Comparison of ENCODE assay signal across 21 cellular contexts in genomic region chr3:160162440-160162839, GRCh38.
A peak's percentile ranks its signal among the peaks of the same experiment; 100 is the strongest.
DNase-seq lines count a peak whose midpoint lies in the region; ATAC-seq and TF ChIP-seq lines count a peak whose summit lies in the region.
"Had no signal": no experiment of that assay in that cellular context is flagged by ENCODE, and none has a peak within 500 bp of the region (broad histone marks: within the 10 kb centered on the region; RNA-seq: fewer than 3 reads in every experiment).

No MANE protein-coding gene starts in this region.

- TF ChIP-seq CTCF in GM23338 (conservative IDR thresholded peaks at IDR 0.05; ENCODE audit: low read depth in 2 of 2) (no peak), endodermal cell (conservative IDR thresholded peaks at IDR 0.05) (no peak), neural cell (IDR thresholded peaks at IDR 0.05; ENCODE audit: poor library complexity, severe bottlenecking) (no peak)

- TF ChIP-seq EP300 in neural cell (conservative IDR thresholded peaks at IDR 0.05; ENCODE audit: poor library complexity, severe bottlenecking) = no peak

- TF ChIP-seq RAD21 in neural cell (conservative IDR thresholded peaks at IDR 0.05) = no peak

- ATAC-seq in GM23338 = peak; percentile 98
- ATAC-seq in GM19455 (IDR thresholded peaks at IDR 0.05; ENCODE audit: unreplicated experiment) = no peak
- ATAC-seq: heart left ventricle; left cardiac atrium; Right ventricle myocardium inferior; stimulated activated naive B cell treated with anti-CD40 and anti-IgM and Interleukin-4, amounts not matched to agents 10 μg/mL and 1 μg/mL and 100 μg/mL, for 72 hours had no signal

- peak overlapping the region; percentile 7; the same call in 1 of the 2 replicates for H3K27ac ChIP-seq in GM23338 (ENCODE audit: low read depth)
- peak overlapping the region; percentile 98 for H3K27ac ChIP-seq in endodermal cell (ENCODE audit: low read depth, low read length)
- no peak overlapping the region for H3K27ac ChIP-seq in neural cell (ENCODE audit: low read length)
- H3K27ac ChIP-seq: heart left ventricle, pancreas, spleen, transverse colon had no signal

- H3K4me2 ChIP-seq in GM23338 = no peak overlapping the region
- no peak overlapping the region for H3K4me2 ChIP-seq in neural cell (ENCODE audit: low read length)

- H3K9me3 ChIP-seq in NT2/D1 (ENCODE audit: insufficient read depth, low read length) = no peaks in the 10 kb centered on the region
- H3K9me3 ChIP-seq in endodermal cell (ENCODE audit: control insufficient read depth, low read length) = no peaks in the 10 kb centered on the region
- H3K9me3 ChIP-seq in neural cell (ENCODE audit: low read length) = no peaks in the 10 kb centered on the region
- H3K9me3 ChIP-seq: heart left ventricle, pancreas, spleen had no signal

- H3K9ac ChIP-seq in NT2/D1 (ENCODE audit: insufficient read length, low read depth) (no peak overlapping the region), endodermal cell (ENCODE audit: extremely low read depth, low read length, poor library complexity, severe bottlenecking) (no peak overlapping the region), neural cell (ENCODE audit: low read length) (no peak overlapping the region)

- H3K4me1 ChIP-seq in GM23338 (ENCODE audit: insufficient read depth) (peaks cover 25% of the 10 kb centered on the region; the same call in 1 of the 2 replicates), NT2/D1 (ENCODE audit: insufficient read depth, insufficient read length) (no peaks in the 10 kb centered on the region), endodermal cell (ENCODE audit: control insufficient read depth, insufficient read depth, low read length) (no peaks in the 10 kb centered on the region)
- H3K4me1 ChIP-seq: heart left ventricle, pancreas, spleen had no signal

- H3K36me3 Mint-ChIP-seq in GM23338 (ENCODE audit: low read depth) (no peaks in the 10 kb centered on the region), endodermal cell (ENCODE audit: low read depth) (no peaks in the 10 kb centered on the region)
- H3K36me3 Mint-ChIP-seq: stimulated activated naive B cell treated with anti-CD40 and anti-IgM and Interleukin-4, amounts not matched to agents 10 μg/mL and 1 μg/mL and 100 μg/mL, for 72 hours had no signal

- 10 to 36% methylated on average over 2 to 5 of the region's 5 CpGs for WGBS in endodermal cell (ENCODE audit: insufficient coverage in 1 of 2, insufficient read length in 1 of 2), 2 experiments

- H3K27me3 Mint-ChIP-seq in GM23338 (ENCODE audit: insufficient read depth, low read depth, poor library complexity) (no peaks in the 10 kb centered on the region), endodermal cell (ENCODE audit: insufficient read depth) (no peaks in the 10 kb centered on the region)

- H4K20me1 ChIP-seq in GM23338 (replicated peaks; ENCODE audit: insufficient read depth) = no peaks in the 10 kb centered on the region
- no peaks in the 10 kb centered on the region for H4K20me1 ChIP-seq in neural cell (ENCODE audit: insufficient read depth)

- DNase-seq in GM23338 (ENCODE audit: low spot score) = peak; percentile 93
- peak; percentile 85 for DNase-seq in NT2/D1 (ENCODE audit: low read depth, low spot score)
- peak; percentile 92 for DNase-seq in endodermal cell
- no peak for DNase-seq in SIG-M5 treated with dmso at 0.1 percent for 504 hours (lab: John Stamatoyannopoulos, UW; ENCODE audit: unreplicated experiment)
- no peak for DNase-seq in HUDEP-2 (lab: John Stamatoyannopoulos, UW; ENCODE audit: unreplicated experiment in 76 of 76)
- DNase-seq in hypothalamus (lab: John Stamatoyannopoulos, UW) = no peak
- DNase-seq: activated B cell treated with CpG ODN at 0.5 μM for 24 hours; activated CD8-positive, alpha-beta memory T cell treated with anti-CD3 and anti-CD28 coated beads for 24 hours; Calu3; caudate nucleus; effector CD8-positive, alpha-beta T cell; heart left ventricle; left cardiac atrium; pancreas; spleen; stimulated activated naive B cell treated with anti-CD40 and anti-IgM and Interleukin-4, amounts not matched to agents 10 μg/mL and 1 μg/mL and 100 μg/mL, for 72 hours; transverse colon had no signal

- H3K9me3 Mint-ChIP-seq in GM23338 (no peaks in the 10 kb centered on the region), endodermal cell (no peaks in the 10 kb centered on the region)
- H3K9me3 Mint-ChIP-seq: activated B cell treated with CpG ODN at 0.5 μM for 24 hours; activated T-helper 1 cell treated with anti-CD3 and anti-CD28 coated beads, Interleukin-12 subunit alpha, Interleukin-12 subunit beta, Interleukin-2, Interleukin-4 antibody, amounts not matched to agents 30 ng/mL and 10 ng/mL and 1 ng/mL, durations not matched to agents 14 hours and 24 hours and 36 hours; stimulated activated naive B cell treated with anti-CD40 and anti-IgM and Interleukin-4, amounts not matched to agents 10 μg/mL and 1 μg/mL and 100 μg/mL, for 72 hours had no signal

- H3K27ac Mint-ChIP-seq in GM23338 (peak overlapping the region; percentile 87), endodermal cell (peak overlapping the region; percentile 69)
- H3K27ac Mint-ChIP-seq: activated B cell treated with CpG ODN at 0.5 μM for 24 hours; activated T-helper 1 cell treated with anti-CD3 and anti-CD28 coated beads, Interleukin-12 subunit alpha, Interleukin-12 subunit beta, Interleukin-2, Interleukin-4 antibody, amounts not matched to agents 30 ng/mL and 10 ng/mL and 1 ng/mL, durations not matched to agents 14 hours and 24 hours and 36 hours; stimulated activated naive B cell treated with anti-CD40 and anti-IgM and Interleukin-4, amounts not matched to agents 10 μg/mL and 1 μg/mL and 100 μg/mL, for 72 hours had no signal

- H3K9me2 ChIP-seq in GM23338 (ENCODE audit: insufficient read depth) (no peaks in the 10 kb centered on the region), neural cell (ENCODE audit: insufficient read depth, low read length) (no peaks in the 10 kb centered on the region)

- H3K27me3 ChIP-seq in GM23338 (ENCODE audit: insufficient read depth) (no peaks in the 10 kb centered on the region), NT2/D1 (ENCODE audit: insufficient read depth, insufficient read length) (no peaks in the 10 kb centered on the region), endodermal cell (ENCODE audit: control insufficient read depth, insufficient read depth, low read length, poor library complexity, severe bottlenecking) (no peaks in the 10 kb centered on the region), neural cell (ENCODE audit: insufficient read depth, low read depth, low read length) (no peaks in the 10 kb centered on the region)
- H3K27me3 ChIP-seq: pancreas, spleen, transverse colon had no signal

- no peak overlapping the region for H3K4me3 Mint-ChIP-seq in GM23338
- H3K4me3 Mint-ChIP-seq in endodermal cell = no peak overlapping the region
- H3K4me3 Mint-ChIP-seq: activated B cell treated with CpG ODN at 0.5 μM for 24 hours; activated T-helper 1 cell treated with anti-CD3 and anti-CD28 coated beads, Interleukin-12 subunit alpha, Interleukin-12 subunit beta, Interleukin-2, Interleukin-4 antibody, amounts not matched to agents 30 ng/mL and 10 ng/mL and 1 ng/mL, durations not matched to agents 14 hours and 24 hours and 36 hours; stimulated activated naive B cell treated with anti-CD40 and anti-IgM and Interleukin-4, amounts not matched to agents 10 μg/mL and 1 μg/mL and 100 μg/mL, for 72 hours had no signal

- H3K36me3 ChIP-seq in GM23338 (ENCODE audit: insufficient read depth) = no peaks in the 10 kb centered on the region
- H3K36me3 ChIP-seq in NT2/D1 (ENCODE audit: insufficient read depth, insufficient read length, low read length) = no peaks in the 10 kb centered on the region
- H3K36me3 ChIP-seq in endodermal cell (ENCODE audit: control insufficient read depth, insufficient read depth, low read length) = no peaks in the 10 kb centered on the region
- no peaks in the 10 kb centered on the region for H3K36me3 ChIP-seq in neural cell (ENCODE audit: insufficient read depth, low read length)
- H3K36me3 ChIP-seq: heart left ventricle, pancreas, spleen, transverse colon had no signal

- no peak overlapping the region for H3K4me3 ChIP-seq in GM23338
- no peak overlapping the region for H3K4me3 ChIP-seq in NT2/D1 (ENCODE audit: insufficient read length, low read depth)
- no peak overlapping the region for H3K4me3 ChIP-seq in endodermal cell (ENCODE audit: low read length)
- peak overlapping the region; percentile 6 for H3K4me3 ChIP-seq in neural cell (ENCODE audit: low read length)
- H3K4me3 ChIP-seq: heart left ventricle, pancreas, spleen, transverse colon had no signal

- H3K4me1 Mint-ChIP-seq in GM23338 = peaks cover 21% of the 10 kb centered on the region
- peaks cover 10% of the 10 kb centered on the region for H3K4me1 Mint-ChIP-seq in endodermal cell
- H3K4me1 Mint-ChIP-seq: activated B cell treated with CpG ODN at 0.5 μM for 24 hours; stimulated activated naive B cell treated with anti-CD40 and anti-IgM and Interleukin-4, amounts not matched to agents 10 μg/mL and 1 μg/mL and 100 μg/mL, for 72 hours had no signal

- H3F3A ChIP-seq in GM23338 (replicated peaks; ENCODE audit: low read depth) (no peaks in the 10 kb centered on the region), neural cell (ENCODE audit: insufficient read depth, low read length, poor library complexity, severe bottlenecking) (no peaks in the 10 kb centered on the region)

- H3K79me2 ChIP-seq in GM23338 (replicated peaks; ENCODE audit: insufficient read depth) (no peaks in the 10 kb centered on the region), neural cell (replicated peaks; ENCODE audit: insufficient read depth, low read length) (no peaks in the 10 kb centered on the region)

- H2AFZ ChIP-seq in GM23338 (no peak overlapping the region), neural cell (ENCODE audit: low read depth, low read length) (no peak overlapping the region)

TF ChIP-seq in GM23338, 12 proteins besides CTCF, POLR2A, EP300 and RAD21 (continues in another document):
- TF ChIP-seq EZH2phosphoT487 (IDR thresholded peaks at IDR 0.05; ENCODE audit: unreplicated experiment) = no peak

TF ChIP-seq in neural cell, 6 proteins besides CTCF, POLR2A, EP300 and RAD21 (continues in another document):
- no peak for TF ChIP-seq EZH2 (IDR thresholded peaks at IDR 0.05; ENCODE audit: borderline replicate concordance, insufficient read depth, low read length, poor library complexity, severe bottlenecking)
- no peak for TF ChIP-seq SMC3 (conservative IDR thresholded peaks at IDR 0.05; ENCODE audit: poor library complexity)
- TF ChIP-seq TAF1 (IDR thresholded peaks at IDR 0.05; ENCODE audit: low read depth) = no peak
- no peak for TF ChIP-seq MXI1 (conservative IDR thresholded peaks at IDR 0.05; ENCODE audit: poor library complexity, severe bottlenecking)
- no peak for TF ChIP-seq POLR2AphosphoS5 (IDR thresholded peaks at IDR 0.05)

Comparison
In these comparisons a context has a peak if more than half of its experiments do, and no peak if none do; other contexts are left out.
1. DNase-seq: peak in GM23338 (single experiment), NT2/D1 (single experiment) and endodermal cell (single experiment); none in SIG-M5 treated with dmso at 0.1 percent for 504 hours (single experiment), HUDEP-2 (0 of 76) and hypothalamus (0 of 51).